1 cellular context compared by ENCODE assay signal in the genomic region with DNA sequence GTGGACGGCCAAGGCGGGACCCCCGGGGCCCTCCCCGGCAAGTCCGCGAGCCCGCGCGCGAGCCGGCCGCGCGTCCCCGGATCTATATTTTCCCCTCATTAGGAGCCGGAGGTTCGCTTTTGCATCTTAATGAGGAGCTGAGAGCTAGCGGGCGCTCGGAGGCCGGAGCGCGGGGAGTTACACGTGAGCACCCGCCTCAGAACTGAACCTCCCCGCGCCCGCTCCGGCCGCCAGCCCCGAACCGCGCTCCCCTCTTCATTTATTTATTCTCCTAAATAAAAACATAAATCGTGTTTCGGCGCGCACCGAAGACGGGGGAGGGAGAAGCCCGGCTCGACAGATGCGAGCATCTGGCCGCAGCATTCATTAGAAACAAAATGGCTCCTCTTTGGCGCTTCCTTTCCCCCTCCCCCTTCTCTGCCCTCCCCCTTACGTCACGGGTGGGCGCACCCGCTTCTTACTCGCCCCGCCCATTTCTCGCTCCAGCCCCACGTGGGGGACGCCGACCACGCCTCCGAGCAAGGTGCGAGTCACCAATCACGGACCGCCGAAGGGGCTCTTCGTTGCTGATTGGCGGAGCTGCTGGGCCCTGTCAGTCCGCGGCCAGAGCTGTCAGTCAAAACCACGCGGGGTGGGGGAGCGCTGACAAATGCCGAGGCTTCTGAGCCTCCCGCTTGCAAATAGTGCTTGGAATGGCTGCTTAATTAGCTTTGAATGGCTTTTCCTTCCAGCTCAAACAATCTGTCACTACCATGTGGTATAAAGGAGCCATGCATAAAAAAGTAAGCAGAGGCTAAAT.
TF ChIP-seq lines count a peak whose summit lies in the region.

No MANE protein-coding gene starts in this region.

TF ChIP-seq in K562, 482 proteins besides CTCF, POLR2A, EP300 and RAD21 (continued from another document):
- TF ChIP-seq, protein P1, sequence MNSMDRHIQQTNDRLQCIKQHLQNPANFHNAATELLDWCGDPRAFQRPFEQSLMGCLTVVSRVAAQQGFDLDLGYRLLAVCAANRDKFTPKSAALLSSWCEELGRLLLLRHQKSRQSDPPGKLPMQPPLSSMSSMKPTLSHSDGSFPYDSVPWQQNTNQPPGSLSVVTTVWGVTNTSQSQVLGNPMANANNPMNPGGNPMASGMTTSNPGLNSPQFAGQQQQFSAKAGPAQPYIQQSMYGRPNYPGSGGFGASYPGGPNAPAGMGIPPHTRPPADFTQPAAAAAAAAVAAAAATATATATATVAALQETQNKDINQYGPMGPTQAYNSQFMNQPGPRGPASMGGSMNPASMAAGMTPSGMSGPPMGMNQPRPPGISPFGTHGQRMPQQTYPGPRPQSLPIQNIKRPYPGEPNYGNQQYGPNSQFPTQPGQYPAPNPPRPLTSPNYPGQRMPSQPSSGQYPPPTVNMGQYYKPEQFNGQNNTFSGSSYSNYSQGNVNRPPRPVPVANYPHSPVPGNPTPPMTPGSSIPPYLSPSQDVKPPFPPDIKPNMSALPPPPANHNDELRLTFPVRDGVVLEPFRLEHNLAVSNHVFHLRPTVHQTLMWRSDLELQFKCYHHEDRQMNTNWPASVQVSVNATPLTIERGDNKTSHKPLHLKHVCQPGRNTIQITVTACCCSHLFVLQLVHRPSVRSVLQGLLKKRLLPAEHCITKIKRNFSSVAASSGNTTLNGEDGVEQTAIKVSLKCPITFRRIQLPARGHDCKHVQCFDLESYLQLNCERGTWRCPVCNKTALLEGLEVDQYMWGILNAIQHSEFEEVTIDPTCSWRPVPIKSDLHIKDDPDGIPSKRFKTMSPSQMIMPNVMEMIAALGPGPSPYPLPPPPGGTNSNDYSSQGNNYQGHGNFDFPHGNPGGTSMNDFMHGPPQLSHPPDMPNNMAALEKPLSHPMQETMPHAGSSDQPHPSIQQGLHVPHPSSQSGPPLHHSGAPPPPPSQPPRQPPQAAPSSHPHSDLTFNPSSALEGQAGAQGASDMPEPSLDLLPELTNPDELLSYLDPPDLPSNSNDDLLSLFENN (IDR thresholded peaks at IDR 0.05; ENCODE audit: low read depth in 2 of 2, low read length in 2 of 2), result no peak
- TF ChIP-seq HDAC1 (IDR thresholded peaks at IDR 0.05), result no peak
- TF ChIP-seq NCOR1 (IDR thresholded peaks at IDR 0.05), result peak; percentile 27; the same call in 1 of the 2 replicates
- TF ChIP-seq RB1 (IDR thresholded peaks at IDR 0.05; ENCODE audit: low read depth), result no peak
- no peak for TF ChIP-seq ZNF668 (CRISPR knock-in tag; IDR thresholded peaks at IDR 0.05)
- no peak for TF ChIP-seq HLTF (IDR thresholded peaks at IDR 0.05)
- no peak for TF ChIP-seq SPI1 (IDR thresholded peaks at IDR 0.05; ENCODE audit: borderline replicate concordance, low read depth, low read length)
- peak; percentile 9; the same call in 1 of the 2 replicates for TF ChIP-seq STAG1 (CRISPR knock-in tag; IDR thresholded peaks at IDR 0.05; ENCODE audit: borderline replicate concordance)
- no peak for TF ChIP-seq ZNF583 (CRISPR knock-in tag; IDR thresholded peaks at IDR 0.05)
- peak; percentile 94 for TF ChIP-seq FOS (IDR thresholded peaks at IDR 0.05; ENCODE audit: extremely low read depth, insufficient read length)
- TF ChIP-seq, protein P2, sequence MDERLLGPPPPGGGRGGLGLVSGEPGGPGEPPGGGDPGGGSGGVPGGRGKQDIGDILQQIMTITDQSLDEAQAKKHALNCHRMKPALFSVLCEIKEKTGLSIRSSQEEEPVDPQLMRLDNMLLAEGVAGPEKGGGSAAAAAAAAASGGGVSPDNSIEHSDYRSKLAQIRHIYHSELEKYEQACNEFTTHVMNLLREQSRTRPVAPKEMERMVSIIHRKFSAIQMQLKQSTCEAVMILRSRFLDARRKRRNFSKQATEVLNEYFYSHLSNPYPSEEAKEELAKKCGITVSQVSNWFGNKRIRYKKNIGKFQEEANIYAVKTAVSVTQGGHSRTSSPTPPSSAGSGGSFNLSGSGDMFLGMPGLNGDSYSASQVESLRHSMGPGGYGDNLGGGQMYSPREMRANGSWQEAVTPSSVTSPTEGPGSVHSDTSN (CRISPR knock-in tag; IDR thresholded peaks at IDR 0.05; ENCODE audit: low read depth), result peak; percentile 97
- TF ChIP-seq, protein P2 (tag; conservative IDR thresholded peaks at IDR 0.05; ENCODE audit: low read depth), result peak; percentile 99
- TF ChIP-seq NR2F6 (CRISPR knock-in tag; IDR thresholded peaks at IDR 0.05), result no peak
- TF ChIP-seq HNRNPUL1 (IDR thresholded peaks at IDR 0.05; ENCODE audit: low read length), result no peak
- TF ChIP-seq CXXC5 (CRISPR knock-in tag; IDR thresholded peaks at IDR 0.05), result peak; percentile 99
- TF ChIP-seq, protein P3, sequence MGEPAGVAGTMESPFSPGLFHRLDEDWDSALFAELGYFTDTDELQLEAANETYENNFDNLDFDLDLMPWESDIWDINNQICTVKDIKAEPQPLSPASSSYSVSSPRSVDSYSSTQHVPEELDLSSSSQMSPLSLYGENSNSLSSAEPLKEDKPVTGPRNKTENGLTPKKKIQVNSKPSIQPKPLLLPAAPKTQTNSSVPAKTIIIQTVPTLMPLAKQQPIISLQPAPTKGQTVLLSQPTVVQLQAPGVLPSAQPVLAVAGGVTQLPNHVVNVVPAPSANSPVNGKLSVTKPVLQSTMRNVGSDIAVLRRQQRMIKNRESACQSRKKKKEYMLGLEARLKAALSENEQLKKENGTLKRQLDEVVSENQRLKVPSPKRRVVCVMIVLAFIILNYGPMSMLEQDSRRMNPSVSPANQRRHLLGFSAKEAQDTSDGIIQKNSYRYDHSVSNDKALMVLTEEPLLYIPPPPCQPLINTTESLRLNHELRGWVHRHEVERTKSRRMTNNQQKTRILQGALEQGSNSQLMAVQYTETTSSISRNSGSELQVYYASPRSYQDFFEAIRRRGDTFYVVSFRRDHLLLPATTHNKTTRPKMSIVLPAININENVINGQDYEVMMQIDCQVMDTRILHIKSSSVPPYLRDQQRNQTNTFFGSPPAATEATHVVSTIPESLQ (CRISPR knock-in tag; IDR thresholded peaks at IDR 0.05), result no peak
- TF ChIP-seq RAD51 (IDR thresholded peaks at IDR 0.05; ENCODE audit: borderline replicate concordance, low read depth), result peak; percentile 81; the same call in 1 of the 2 replicates
- TF ChIP-seq U2AF1 (optimal IDR thresholded peaks at IDR 0.05; ENCODE audit: low read depth, low read length), result peak; percentile 16
- peak; percentile 83 for TF ChIP-seq MYC (IDR thresholded peaks at IDR 0.05; ENCODE audit: low read depth, low read length)
- TF ChIP-seq MYC (CRISPR knock-in tag; IDR thresholded peaks at IDR 0.05; ENCODE audit: borderline replicate concordance, low read depth), result 0 out of 2 replicates have a peak, but pooled peaks have one; percentile 46
- TF ChIP-seq EGR1 (conservative IDR thresholded peaks at IDR 0.05), result 0 out of 2 replicates have a peak, but pooled peaks have one; percentile 47
- peak; percentile 84 for TF ChIP-seq ZC3H4 (CRISPR knock-in tag; IDR thresholded peaks at IDR 0.05; ENCODE audit: borderline replicate concordance)
- peak; percentile 95 for TF ChIP-seq POLR2H (tag; IDR thresholded peaks at IDR 0.05; ENCODE audit: low read depth)
- TF ChIP-seq, protein P4, sequence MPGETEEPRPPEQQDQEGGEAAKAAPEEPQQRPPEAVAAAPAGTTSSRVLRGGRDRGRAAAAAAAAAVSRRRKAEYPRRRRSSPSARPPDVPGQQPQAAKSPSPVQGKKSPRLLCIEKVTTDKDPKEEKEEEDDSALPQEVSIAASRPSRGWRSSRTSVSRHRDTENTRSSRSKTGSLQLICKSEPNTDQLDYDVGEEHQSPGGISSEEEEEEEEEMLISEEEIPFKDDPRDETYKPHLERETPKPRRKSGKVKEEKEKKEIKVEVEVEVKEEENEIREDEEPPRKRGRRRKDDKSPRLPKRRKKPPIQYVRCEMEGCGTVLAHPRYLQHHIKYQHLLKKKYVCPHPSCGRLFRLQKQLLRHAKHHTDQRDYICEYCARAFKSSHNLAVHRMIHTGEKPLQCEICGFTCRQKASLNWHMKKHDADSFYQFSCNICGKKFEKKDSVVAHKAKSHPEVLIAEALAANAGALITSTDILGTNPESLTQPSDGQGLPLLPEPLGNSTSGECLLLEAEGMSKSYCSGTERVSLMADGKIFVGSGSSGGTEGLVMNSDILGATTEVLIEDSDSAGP (CRISPR knock-in tag; IDR thresholded peaks at IDR 0.05), result no peak
- TF ChIP-seq POLR3G (IDR thresholded peaks at IDR 0.05; ENCODE audit: extremely low read depth, insufficient read length, insufficient replicate concordance), result no peak
- no peak for TF ChIP-seq THRAP3 (IDR thresholded peaks at IDR 0.05; ENCODE audit: borderline replicate concordance)
- no peak for TF ChIP-seq FUS (optimal IDR thresholded peaks at IDR 0.05; ENCODE audit: low read depth, low read length)
- 0 out of 2 replicates have a peak, but pooled peaks have one; percentile 51 for TF ChIP-seq POLR2AphosphoS2 (IDR thresholded peaks at IDR 0.05; ENCODE audit: low read length)
- 0 out of 2 replicates have a peak, but pooled peaks have one; percentile 27 for TF ChIP-seq ATF1 (CRISPR knock-in tag; IDR thresholded peaks at IDR 0.05)
- peak; percentile 94 for TF ChIP-seq ATF1 (tag; IDR thresholded peaks at IDR 0.05)
- TF ChIP-seq, protein P5, sequence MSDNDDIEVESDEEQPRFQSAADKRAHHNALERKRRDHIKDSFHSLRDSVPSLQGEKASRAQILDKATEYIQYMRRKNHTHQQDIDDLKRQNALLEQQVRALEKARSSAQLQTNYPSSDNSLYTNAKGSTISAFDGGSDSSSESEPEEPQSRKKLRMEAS (CRISPR knock-in tag; IDR thresholded peaks at IDR 0.05), result peak; percentile 60
- peak; percentile 91 for TF ChIP-seq SUPT5H (IDR thresholded peaks at IDR 0.05)
- TF ChIP-seq FIP1L1 (IDR thresholded peaks at IDR 0.05; ENCODE audit: low read depth, low read length, poor library complexity, severe bottlenecking), result peak; percentile 74
- no peak for TF ChIP-seq BCL6 (CRISPR knock-in tag; IDR thresholded peaks at IDR 0.05)
- TF ChIP-seq TGIF2 (CRISPR knock-in tag; IDR thresholded peaks at IDR 0.05), result no peak
- TF ChIP-seq, protein P6, sequence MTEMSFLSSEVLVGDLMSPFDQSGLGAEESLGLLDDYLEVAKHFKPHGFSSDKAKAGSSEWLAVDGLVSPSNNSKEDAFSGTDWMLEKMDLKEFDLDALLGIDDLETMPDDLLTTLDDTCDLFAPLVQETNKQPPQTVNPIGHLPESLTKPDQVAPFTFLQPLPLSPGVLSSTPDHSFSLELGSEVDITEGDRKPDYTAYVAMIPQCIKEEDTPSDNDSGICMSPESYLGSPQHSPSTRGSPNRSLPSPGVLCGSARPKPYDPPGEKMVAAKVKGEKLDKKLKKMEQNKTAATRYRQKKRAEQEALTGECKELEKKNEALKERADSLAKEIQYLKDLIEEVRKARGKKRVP (CRISPR knock-in tag; IDR thresholded peaks at IDR 0.05), result no peak
- TF ChIP-seq ZNF175 (CRISPR knock-in tag; IDR thresholded peaks at IDR 0.05; ENCODE audit: low read depth), result peak; percentile 42; the same call in 1 of the 2 replicates
- peak; percentile 96 for TF ChIP-seq NFRKB (IDR thresholded peaks at IDR 0.05; ENCODE audit: low read depth)
TF ChIP-seq in K562: peak in this region for 98.
